In the genomic region with DNA sequence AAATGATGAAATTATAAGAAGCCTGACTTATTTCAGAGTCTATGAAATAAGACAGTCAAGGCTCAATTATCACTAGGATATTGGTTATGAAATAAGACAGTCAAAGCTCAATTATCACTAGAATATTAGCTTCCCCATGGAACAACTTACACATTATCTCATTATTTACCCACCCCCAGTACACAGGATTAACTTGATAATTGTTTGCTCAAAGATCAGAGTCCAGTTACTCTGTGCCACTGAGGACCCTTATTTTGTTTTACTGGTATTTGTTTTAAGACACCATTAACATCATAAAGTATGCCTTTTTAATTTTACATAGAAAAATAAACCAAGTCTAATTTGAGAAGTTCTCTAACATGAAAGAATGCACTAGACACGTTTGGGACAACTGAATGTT, we compare ENCODE assay signal across 23 cellular contexts.
"Had no signal": no experiment of that assay in that cellular context is flagged by ENCODE, and none has a peak within 500 bp of the region (broad histone marks: within the 10 kb centered on the region; RNA-seq: fewer than 3 reads in every experiment).

No MANE protein-coding gene starts in this region.

- H3K9me3 ChIP-seq: left lung, ovary, right atrium auricular region, right lobe of liver, tibial nerve had no signal

- FAIRE-seq: urothelium cell line had no signal

- H3K36me3 ChIP-seq: left lung, ovary, right atrium auricular region, right lobe of liver, tibial nerve had no signal

- H3K27ac ChIP-seq: left lung, ovary, right atrium auricular region, right lobe of liver, skin epidermis, tibial nerve had no signal

- H3K4me3 ChIP-seq: left lung, lung, ovary, right atrium auricular region, right lobe of liver, skin epidermis, tibial nerve had no signal

- H3K4me1 ChIP-seq: left lung, right atrium auricular region, right lobe of liver, tibial nerve had no signal

- H3K27me3 ChIP-seq: left lung, ovary, right atrium auricular region, right lobe of liver, tibial nerve had no signal

- DNase-seq: hypothalamus; immature natural killer cell; kidney; left colon; left lung; mesendoderm; naive B cell; natural killer cell; ovary; right lobe of liver; stimulated activated CD4-positive, alpha-beta T cell treated with anti-CD3 and anti-CD28 coated beads, Interleukin-1b, Interleukin-23, amount 100 ng/mL, for 48 hours; stimulated activated CD4-positive, alpha-beta T cell treated with anti-CD3 and anti-CD28 coated beads, Interleukin-2, amount 100 ng/mL, for 48 hours; stimulated activated CD4-positive, alpha-beta T cell treated with anti-CD3 and anti-CD28 coated beads, Interleukin-4, amount 100 ng/mL, for 4 hours; stimulated activated CD8-positive, alpha-beta memory T cell treated with anti-CD3 and anti-CD28 coated beads, Interleukin-4, amount 100 ng/mL, for 48 hours; stimulated activated naive CD4-positive, alpha-beta T cell treated with Interleukin-2 at 50 U/mL for 16 hours; stimulated activated naive CD8-positive, alpha-beta T cell treated with anti-CD3 and anti-CD28 coated beads, Interleukin-15, amount 100 ng/mL, for 72 hours; substantia nigra had no signal

- ATAC-seq: left colon; left lung; natural killer cell; stimulated activated memory B cell treated with anti-CD40 and anti-IgM and Interleukin-4, amounts not matched to agents 10 μg/mL and 1 μg/mL and 100 μg/mL, for 72 hours; stimulated activated naive CD8-positive, alpha-beta T cell treated with anti-CD3 and anti-CD28 coated beads, Interleukin-15, amount 100 ng/mL, for 72 hours had no signal
